In the genomic region with DNA sequence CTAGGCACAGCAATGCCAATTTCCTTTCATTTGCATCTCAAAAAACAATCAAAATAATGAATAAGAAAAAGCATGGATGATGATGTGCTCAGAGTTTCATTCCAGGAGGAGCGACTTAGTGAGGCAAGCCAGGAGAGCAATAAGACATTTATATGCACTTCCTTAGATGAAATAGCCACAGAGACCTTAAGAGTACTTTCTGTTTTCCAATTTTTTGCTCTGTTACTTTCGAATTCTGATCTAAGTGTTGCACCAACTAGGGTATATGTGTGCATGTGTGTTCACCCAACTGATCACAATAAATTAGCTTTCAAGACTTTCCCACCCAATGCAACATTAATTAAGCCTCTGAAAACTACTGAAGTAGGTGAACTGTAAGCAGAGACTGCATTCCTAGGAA, we compare ENCODE assay signal across 8 cellular contexts. TPM values are rescaled to one million over a fixed set of nuclear protein-coding genes. Genes with fewer than 3 reads are reported as not detected.
DNase-seq lines count a peak whose midpoint lies in the region; ATAC-seq and TF ChIP-seq lines count a peak whose summit lies in the region.

No MANE protein-coding gene starts in this region.

- peak overlapping the region in 3 of 4 donors; percentile 46 to 49 (median 48) for H3K4me3 ChIP-seq in sigmoid colon

- DNase-seq in HCEC 1CT (peak; percentile 30), activated B cell treated with CpG ODN at 0.5 μM for 24 hours (no peak), hepatic stellate cell (ENCODE audit: low spot score) (peak; percentile 3), sigmoid colon (no peak), NAMALWA (ENCODE audit: low spot score) (no peak), epidermal melanocyte (ENCODE audit: insufficient read length, low spot score) (no peak), NCI-H226 (no peak), left lobe of liver (ENCODE audit: low spot score) (no peak)

- POLR2A ChIA-PET in activated B cell treated with CpG ODN at 0.5 μM for 24 hours (lab: Charles Lee): no interaction called here

- H3K27me3 ChIP-seq in sigmoid colon: no peaks in the 10 kb centered on the region

- no peak overlapping the region for H3K27ac ChIP-seq in sigmoid colon

- peaks cover 29% of the 10 kb centered on the region for H3K27me3 Mint-ChIP-seq in activated B cell treated with CpG ODN at 0.5 μM for 24 hours

- H3K9me3 ChIP-seq in sigmoid colon: no peaks in the 10 kb centered on the region

- no peak for TF ChIP-seq EP300 in sigmoid colon (IDR thresholded peaks at IDR 0.05)

- CTCF ChIA-PET in activated B cell treated with CpG ODN at 0.5 μM for 24 hours (lab: Charles Lee): no interaction called here

- H3K36me3 Mint-ChIP-seq in activated B cell treated with CpG ODN at 0.5 μM for 24 hours (ENCODE audit: low read depth): no peaks in the 10 kb centered on the region

- 1 to 14% methylated on average over 2 of the region's 2 CpGs for WGBS in sigmoid colon, 2 donors

- no peak for ATAC-seq in activated B cell treated with CpG ODN at 0.5 μM for 24 hours (ENCODE audit: low read depth)
- ATAC-seq in left lobe of liver: no peak

- TF ChIP-seq POLR2A in sigmoid colon (IDR thresholded peaks at IDR 0.05): no peak

- intact Hi-C loops in activated B cell treated with CpG ODN at 0.5 μM for 24 hours (cut with micrococcal nuclease) (no loop called here), sigmoid colon (cut with DNase I) (no loop called here)

- peaks cover 11% of the 10 kb centered on the region for H3K4me1 Mint-ChIP-seq in activated B cell treated with CpG ODN at 0.5 μM for 24 hours

- TF ChIP-seq CTCF in activated B cell treated with CpG ODN at 0.5 μM for 24 hours (IDR thresholded peaks at IDR 0.05) (no peak), sigmoid colon (IDR thresholded peaks at IDR 0.05) (no peak)

- H3K27ac Mint-ChIP-seq in activated B cell treated with CpG ODN at 0.5 μM for 24 hours: no peak overlapping the region

- H3K9me3 Mint-ChIP-seq in activated B cell treated with CpG ODN at 0.5 μM for 24 hours: peaks cover 7% of the 10 kb centered on the region

- H3K36me3 ChIP-seq in sigmoid colon: no peaks in the 10 kb centered on the region

- peaks cover 0 to 16% (median 10%) of the 10 kb centered on the region in 4 donors for H3K4me1 ChIP-seq in sigmoid colon

- H3K4me3 Mint-ChIP-seq in activated B cell treated with CpG ODN at 0.5 μM for 24 hours: peak overlapping the region; percentile 71

RNA-seq across cellular contexts. Expression of gene RAB27B, which starts 0.7 kb away (rescaled TPM):
- total RNA-seq in activated B cell treated with CpG ODN at 0.5 μM for 24 hours (0.17 and 0.64 TPM in 2 replicates), sigmoid colon (1 to 10 TPM in 1 of 4 donors, under 1 TPM in 3; 0.27 to 1.4 (median 0.44) TPM), left lobe of liver (1.0 TPM)
- polyA plus RNA-seq in sigmoid colon: 1 to 10 TPM; 2.5 to 6.0 (median 4.6) TPM

Comparison
In these comparisons a context has a peak if more than half of its experiments do, and no peak if none do; other contexts are left out.
1. DNase-seq: peak in HCEC 1CT (single experiment) and hepatic stellate cell (single experiment); none in activated B cell treated with CpG ODN at 0.5 μM for 24 hours (single experiment), sigmoid colon (single experiment), NAMALWA (single experiment), epidermal melanocyte (single experiment), NCI-H226 (single experiment) and left lobe of liver (single experiment).